In the genomic region with DNA sequence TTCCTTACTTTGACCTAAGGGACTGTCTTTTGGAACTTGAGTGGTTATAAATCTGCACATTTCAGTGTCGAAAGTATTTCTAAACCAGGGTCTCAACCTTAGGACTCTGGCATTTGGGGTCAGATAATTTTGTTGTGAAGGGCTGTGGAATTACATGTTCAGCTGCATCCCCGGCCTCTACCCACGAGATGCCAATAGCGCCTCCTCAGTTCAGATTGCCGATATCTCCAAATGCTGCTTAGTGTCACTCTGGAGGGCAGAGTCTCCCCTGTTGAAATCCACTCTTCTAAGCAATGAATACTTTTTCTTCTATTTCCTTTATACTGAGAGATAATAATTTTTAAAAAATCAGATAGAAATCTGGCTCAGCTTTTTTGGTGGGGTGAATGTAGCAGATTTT, we compare ENCODE assay signal across 1 cellular context.
TF ChIP-seq lines count a peak whose summit lies in the region.

No MANE protein-coding gene starts in this region.

TF ChIP-seq in HCT116, 20 proteins besides CTCF, POLR2A, EP300 and RAD21 (continued from another document):
- TF ChIP-seq, protein P1, sequence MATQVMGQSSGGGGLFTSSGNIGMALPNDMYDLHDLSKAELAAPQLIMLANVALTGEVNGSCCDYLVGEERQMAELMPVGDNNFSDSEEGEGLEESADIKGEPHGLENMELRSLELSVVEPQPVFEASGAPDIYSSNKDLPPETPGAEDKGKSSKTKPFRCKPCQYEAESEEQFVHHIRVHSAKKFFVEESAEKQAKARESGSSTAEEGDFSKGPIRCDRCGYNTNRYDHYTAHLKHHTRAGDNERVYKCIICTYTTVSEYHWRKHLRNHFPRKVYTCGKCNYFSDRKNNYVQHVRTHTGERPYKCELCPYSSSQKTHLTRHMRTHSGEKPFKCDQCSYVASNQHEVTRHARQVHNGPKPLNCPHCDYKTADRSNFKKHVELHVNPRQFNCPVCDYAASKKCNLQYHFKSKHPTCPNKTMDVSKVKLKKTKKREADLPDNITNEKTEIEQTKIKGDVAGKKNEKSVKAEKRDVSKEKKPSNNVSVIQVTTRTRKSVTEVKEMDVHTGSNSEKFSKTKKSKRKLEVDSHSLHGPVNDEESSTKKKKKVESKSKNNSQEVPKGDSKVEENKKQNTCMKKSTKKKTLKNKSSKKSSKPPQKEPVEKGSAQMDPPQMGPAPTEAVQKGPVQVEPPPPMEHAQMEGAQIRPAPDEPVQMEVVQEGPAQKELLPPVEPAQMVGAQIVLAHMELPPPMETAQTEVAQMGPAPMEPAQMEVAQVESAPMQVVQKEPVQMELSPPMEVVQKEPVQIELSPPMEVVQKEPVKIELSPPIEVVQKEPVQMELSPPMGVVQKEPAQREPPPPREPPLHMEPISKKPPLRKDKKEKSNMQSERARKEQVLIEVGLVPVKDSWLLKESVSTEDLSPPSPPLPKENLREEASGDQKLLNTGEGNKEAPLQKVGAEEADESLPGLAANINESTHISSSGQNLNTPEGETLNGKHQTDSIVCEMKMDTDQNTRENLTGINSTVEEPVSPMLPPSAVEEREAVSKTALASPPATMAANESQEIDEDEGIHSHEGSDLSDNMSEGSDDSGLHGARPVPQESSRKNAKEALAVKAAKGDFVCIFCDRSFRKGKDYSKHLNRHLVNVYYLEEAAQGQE (IDR thresholded peaks at IDR 0.05; ENCODE audit: low read depth): no peak
- TF ChIP-seq EZH2 (IDR thresholded peaks at IDR 0.05) (no peak), FOSL1 (IDR thresholded peaks at IDR 0.05; ENCODE audit: low read depth) (no peak), YY1 (IDR thresholded peaks at IDR 0.05; ENCODE audit: extremely low read depth, insufficient replicate concordance, low read depth, low read length) (no peak), CEBPB (IDR thresholded peaks at IDR 0.05; ENCODE audit: low read depth) (no peak), ZBTB33 (IDR thresholded peaks at IDR 0.05; ENCODE audit: extremely low read depth, insufficient replicate concordance, low read length) (no peak), JUND (IDR thresholded peaks at IDR 0.05) (no peak), TCF7L2 (IDR thresholded peaks at IDR 0.05; ENCODE audit: borderline replicate concordance, extremely low read depth, insufficient read depth, insufficient read length) (no peak), ELF1 (IDR thresholded peaks at IDR 0.05; ENCODE audit: borderline replicate concordance, low read depth) (no peak), CBX3 (IDR thresholded peaks at IDR 0.05; ENCODE audit: low read depth) (no peak), SP1 (IDR thresholded peaks at IDR 0.05; ENCODE audit: low read depth) (no peak)
- TF ChIP-seq, protein P2, sequence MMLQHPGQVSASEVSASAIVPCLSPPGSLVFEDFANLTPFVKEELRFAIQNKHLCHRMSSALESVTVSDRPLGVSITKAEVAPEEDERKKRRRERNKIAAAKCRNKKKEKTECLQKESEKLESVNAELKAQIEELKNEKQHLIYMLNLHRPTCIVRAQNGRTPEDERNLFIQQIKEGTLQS (IDR thresholded peaks at IDR 0.05): no peak
- TF ChIP-seq, protein P3, sequence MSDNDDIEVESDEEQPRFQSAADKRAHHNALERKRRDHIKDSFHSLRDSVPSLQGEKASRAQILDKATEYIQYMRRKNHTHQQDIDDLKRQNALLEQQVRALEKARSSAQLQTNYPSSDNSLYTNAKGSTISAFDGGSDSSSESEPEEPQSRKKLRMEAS (IDR thresholded peaks at IDR 0.05): no peak
TF ChIP-seq in HCT116: peak in this region for 0.
